In the genomic region with DNA sequence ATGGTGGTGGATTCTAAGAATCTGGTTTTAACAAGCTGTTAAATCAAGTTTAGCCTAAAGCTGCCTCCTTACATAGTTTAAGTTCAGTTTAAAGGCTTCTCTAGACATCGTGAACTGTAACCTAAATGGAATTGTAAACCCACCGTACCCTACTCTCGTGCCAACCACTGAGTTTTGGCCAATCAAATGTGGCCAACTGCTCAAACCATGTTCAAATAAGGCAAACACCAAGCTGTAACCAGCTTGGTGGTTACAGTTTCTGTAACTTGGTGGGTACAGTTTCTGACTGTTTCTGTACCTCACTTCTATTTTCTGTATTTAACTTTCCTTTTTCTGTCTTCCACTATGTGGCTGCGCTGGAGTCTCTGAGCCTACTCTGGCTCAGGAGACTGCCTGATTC, we compare ENCODE assay signal across 6 cellular contexts.
"Had no signal": no experiment of that assay in that cellular context is flagged by ENCODE, and none has a peak within 500 bp of the region (broad histone marks: within the 10 kb centered on the region; RNA-seq: fewer than 3 reads in every experiment).

No MANE protein-coding gene starts in this region.

- H3K4me2 ChIP-seq: GM23338 had no signal

- FAIRE-seq: H1, H54, HepG2 had no signal

- H3K4me3 ChIP-seq: GM23338 had no signal

- ATAC-seq: GM23338, HepG2 had no signal

- DNase-seq: H9, KBM-7 had no signal

- H2AFZ ChIP-seq: GM23338 had no signal
